In the genomic region with DNA sequence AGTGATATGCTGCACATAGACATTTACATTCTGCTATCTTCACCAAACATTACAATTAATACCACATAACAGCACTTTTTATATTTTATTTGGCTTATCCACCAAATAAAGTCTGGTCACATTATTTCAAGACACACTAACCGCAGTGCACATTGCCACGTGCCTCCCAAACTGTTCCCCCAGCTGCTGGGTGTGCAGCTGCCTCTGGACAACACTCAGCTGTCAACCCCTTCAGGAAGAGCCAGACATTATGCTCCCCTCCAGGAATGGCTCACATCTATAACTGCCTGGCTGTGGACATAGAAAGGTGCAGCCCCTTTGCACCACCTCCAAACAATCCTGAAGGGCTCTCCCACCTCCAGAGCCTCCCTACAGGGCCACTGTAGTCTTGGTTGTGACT, we compare ENCODE assay signal across 22 cellular contexts.
"Had no signal": no experiment of that assay in that cellular context is flagged by ENCODE, and none has a peak within 500 bp of the region (broad histone marks: within the 10 kb centered on the region; RNA-seq: fewer than 3 reads in every experiment).

No MANE protein-coding gene starts in this region.

- H3K4me1 ChIP-seq: SJSA1 had no signal

- H3K9ac ChIP-seq: SK-N-SH had no signal

- H3K27ac ChIP-seq: brain microvascular endothelial cell, SJSA1, VCaP had no signal

- H3K4me2 ChIP-seq: SK-N-SH had no signal

- ATAC-seq: activated naive CD8-positive, alpha-beta T cell treated with anti-CD3 and anti-CD28 coated beads, Interleukin-2, amount 50 U/mL, for 24 hours; activated T-cell treated with anti-CD3 and anti-CD28 coated beads, Interleukin-2, amount 50 U/mL, for 4 hours; Panc1; T-helper 17 cell had no signal

- H3K36me3 ChIP-seq: brain microvascular endothelial cell, SJSA1 had no signal

- H3K9me3 ChIP-seq: SJSA1, SK-N-SH had no signal

- DNase-seq: activated B cell treated with CpG ODN at 0.5 μM for 24 hours; activated CD4-positive, alpha-beta memory T cell treated with anti-CD3 and anti-CD28 coated beads for 36 hours; activated CD4-positive, alpha-beta T cell treated with anti-CD3 and anti-CD28 coated beads for 4 hours; activated CD4-positive, alpha-beta T cell treated with anti-CD3 and anti-CD28 coated beads, Interleukin-2, amount 50 U/mL, for 1 hour; activated CD4-positive, CD25-positive, alpha-beta regulatory T cell treated with anti-CD3 and anti-CD28 coated beads, Interleukin-2, amount 50 U/mL, for 72 hours; activated CD8-positive, alpha-beta memory T cell treated with anti-CD3 and anti-CD28 coated beads, Interleukin-2, amount 50 U/mL, for 4 hours; activated naive CD4-positive, alpha-beta T cell treated with anti-CD3 and anti-CD28 coated beads, Interleukin-2, amount 10 ng/mL, durations not matched to agents 7 days and 5 days; activated naive CD8-positive, alpha-beta T cell treated with anti-CD3 and anti-CD28 coated beads, Interleukin-2, amount 50 U/mL, for 24 hours; activated T-cell treated with anti-CD3 and anti-CD28 coated beads for 4 hours; activated T-cell treated with anti-CD3 and anti-CD28 coated beads, Interleukin-2, amount 50 U/mL, for 4 hours; brain microvascular endothelial cell; NCI-H1105; NCI-H1417 treated with DMSO at 0.1 percent for 48 hours; NCI-H187 treated with DMSO at 0.1 percent for 48 hours; NCI-H2081; NCI-H345; NCI-H524 treated with DMSO at 0.1 percent for 48 hours; SK-N-SH; T-helper 17 cell had no signal

- H3K27me3 ChIP-seq: brain microvascular endothelial cell had no signal

- H3K4me3 ChIP-seq: SJSA1 had no signal
